1 cellular context compared by ENCODE assay signal in the genomic region with DNA sequence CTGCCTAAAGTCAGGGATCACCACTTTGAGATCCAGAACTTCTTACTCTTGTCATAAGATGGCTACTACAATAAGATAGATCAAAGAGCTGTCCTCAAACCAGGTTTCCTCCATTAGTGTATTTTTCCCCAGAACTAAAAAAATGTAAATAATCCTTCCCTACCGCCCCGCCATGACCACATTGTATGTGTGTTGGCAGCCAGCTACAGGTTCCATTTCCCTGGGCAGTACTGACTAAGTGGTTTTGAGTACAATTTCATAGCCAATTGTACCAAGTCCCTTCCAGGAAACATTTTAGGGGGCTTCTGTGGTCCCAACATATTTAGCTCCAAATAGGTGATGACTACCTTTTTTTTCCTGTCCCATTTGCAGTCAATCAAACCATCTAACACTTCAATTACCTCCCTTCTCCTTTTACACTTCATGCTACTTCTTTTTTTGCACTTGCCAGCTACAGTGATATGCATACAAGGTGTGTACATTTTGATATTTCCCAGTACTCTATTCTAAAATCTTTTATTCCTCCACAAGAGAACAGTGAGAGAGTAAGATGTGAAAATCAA.
TF ChIP-seq lines count a peak whose summit lies in the region.

No MANE protein-coding gene starts in this region.

TF ChIP-seq in neural cell, 6 proteins besides CTCF, POLR2A, EP300 and RAD21:
- TF ChIP-seq, protein P1, sequence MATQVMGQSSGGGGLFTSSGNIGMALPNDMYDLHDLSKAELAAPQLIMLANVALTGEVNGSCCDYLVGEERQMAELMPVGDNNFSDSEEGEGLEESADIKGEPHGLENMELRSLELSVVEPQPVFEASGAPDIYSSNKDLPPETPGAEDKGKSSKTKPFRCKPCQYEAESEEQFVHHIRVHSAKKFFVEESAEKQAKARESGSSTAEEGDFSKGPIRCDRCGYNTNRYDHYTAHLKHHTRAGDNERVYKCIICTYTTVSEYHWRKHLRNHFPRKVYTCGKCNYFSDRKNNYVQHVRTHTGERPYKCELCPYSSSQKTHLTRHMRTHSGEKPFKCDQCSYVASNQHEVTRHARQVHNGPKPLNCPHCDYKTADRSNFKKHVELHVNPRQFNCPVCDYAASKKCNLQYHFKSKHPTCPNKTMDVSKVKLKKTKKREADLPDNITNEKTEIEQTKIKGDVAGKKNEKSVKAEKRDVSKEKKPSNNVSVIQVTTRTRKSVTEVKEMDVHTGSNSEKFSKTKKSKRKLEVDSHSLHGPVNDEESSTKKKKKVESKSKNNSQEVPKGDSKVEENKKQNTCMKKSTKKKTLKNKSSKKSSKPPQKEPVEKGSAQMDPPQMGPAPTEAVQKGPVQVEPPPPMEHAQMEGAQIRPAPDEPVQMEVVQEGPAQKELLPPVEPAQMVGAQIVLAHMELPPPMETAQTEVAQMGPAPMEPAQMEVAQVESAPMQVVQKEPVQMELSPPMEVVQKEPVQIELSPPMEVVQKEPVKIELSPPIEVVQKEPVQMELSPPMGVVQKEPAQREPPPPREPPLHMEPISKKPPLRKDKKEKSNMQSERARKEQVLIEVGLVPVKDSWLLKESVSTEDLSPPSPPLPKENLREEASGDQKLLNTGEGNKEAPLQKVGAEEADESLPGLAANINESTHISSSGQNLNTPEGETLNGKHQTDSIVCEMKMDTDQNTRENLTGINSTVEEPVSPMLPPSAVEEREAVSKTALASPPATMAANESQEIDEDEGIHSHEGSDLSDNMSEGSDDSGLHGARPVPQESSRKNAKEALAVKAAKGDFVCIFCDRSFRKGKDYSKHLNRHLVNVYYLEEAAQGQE (IDR thresholded peaks at IDR 0.05; ENCODE audit: borderline replicate concordance) = no peak
- no peak for TF ChIP-seq MXI1 (conservative IDR thresholded peaks at IDR 0.05; ENCODE audit: poor library complexity, severe bottlenecking)
- TF ChIP-seq EZH2 (IDR thresholded peaks at IDR 0.05; ENCODE audit: borderline replicate concordance, insufficient read depth, low read length, poor library complexity, severe bottlenecking) = no peak
- TF ChIP-seq SMC3 (conservative IDR thresholded peaks at IDR 0.05; ENCODE audit: poor library complexity) = no peak
- no peak for TF ChIP-seq TAF1 (IDR thresholded peaks at IDR 0.05; ENCODE audit: low read depth)
- TF ChIP-seq POLR2AphosphoS5 (IDR thresholded peaks at IDR 0.05) = no peak
